In the genomic region with DNA sequence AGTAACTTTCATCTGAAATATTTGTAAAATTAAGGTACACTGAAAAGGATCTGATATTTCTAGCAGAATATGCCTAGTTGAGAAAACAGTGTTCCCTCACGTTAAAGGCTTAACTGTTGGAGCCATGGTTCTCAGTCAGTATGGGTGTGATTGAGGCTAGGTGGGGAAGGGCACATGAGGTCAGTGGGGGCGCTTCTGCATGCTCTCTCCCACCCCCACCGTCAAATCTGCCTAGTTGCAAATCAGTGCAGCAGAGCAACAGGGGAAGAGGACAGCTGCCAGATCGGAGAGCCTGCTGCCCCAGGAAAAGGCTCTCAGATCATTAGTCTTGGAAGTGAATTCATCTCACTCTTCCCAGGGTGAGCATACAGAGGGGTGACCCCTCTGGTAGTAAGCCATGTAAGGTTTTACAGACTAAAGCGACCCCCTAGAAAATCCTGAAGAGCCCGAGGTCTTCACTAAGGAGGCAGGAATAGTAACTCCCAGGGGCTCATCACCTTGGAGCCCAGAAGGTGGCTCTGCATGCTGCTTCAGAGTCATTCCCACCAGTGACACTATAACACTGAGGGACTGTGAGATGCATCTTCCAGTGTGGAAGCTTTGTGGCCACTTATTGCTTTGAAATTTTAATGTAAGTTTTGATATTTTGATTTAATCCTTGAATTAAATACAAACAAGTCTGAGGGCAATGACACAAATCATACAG, we compare ENCODE assay signal across 17 cellular contexts.
DNase-seq lines count a peak whose midpoint lies in the region; ATAC-seq and TF ChIP-seq lines count a peak whose summit lies in the region.
"Had no signal": no experiment of that assay in that cellular context is flagged by ENCODE, and none has a peak within 500 bp of the region (broad histone marks: within the 10 kb centered on the region; RNA-seq: fewer than 3 reads in every experiment).

No MANE protein-coding gene starts in this region.

- H3K36me3 Mint-ChIP-seq in stimulated activated effector memory CD8-positive, alpha-beta T cell treated with anti-CD3 and anti-CD28 coated beads, Interleukin-12 subunit alpha, Interleukin-12 subunit beta, amount 100 ng/mL, for 72 hours: no peaks in the 10 kb centered on the region

- no peak overlapping the region for H3K4me3 ChIP-seq in left ventricle myocardium inferior
- H3K4me3 ChIP-seq: BLaER1 treated with 17β-estradiol and CSF1 and Interleukin-3, amounts not matched to agents 10 nM and 100 nM; GM12878; SJCRH30 had no signal

- DNase-seq in left ventricle myocardium inferior (no peak), Right ventricle myocardium superior (no peak), NCI-H82 treated with DMSO at 0.1 percent for 48 hours (lab: John Stamatoyannopoulos, UW; ENCODE audit: unreplicated experiment) (peak; percentile 77), globus pallidus (ENCODE audit: low spot score) (peak; percentile 3), activated T-cell treated with anti-CD3 and anti-CD28 coated beads for 4 hours (no peak), NCI-H526 (lab: John Stamatoyannopoulos, UW) (no peak), cerebellum (ENCODE audit: low spot score) (no peak)
- no peak for DNase-seq in stimulated activated effector memory CD8-positive, alpha-beta T cell treated with anti-CD3 and anti-CD28 coated beads, Interleukin-12 subunit alpha, Interleukin-12 subunit beta, amount 100 ng/mL, for 72 hours (ENCODE audit: low spot score in 2 of 2)
- DNase-seq: DMS153, MV-4-11, NCI-H1417 treated with DMSO at 0.1 percent for 48 hours, NCI-H2081, NCI-H226, NCI-H774, SJCRH30 had no signal

- H3K27ac Mint-ChIP-seq in stimulated activated effector memory CD8-positive, alpha-beta T cell treated with anti-CD3 and anti-CD28 coated beads, Interleukin-12 subunit alpha, Interleukin-12 subunit beta, amount 100 ng/mL, for 72 hours: no peak overlapping the region

- H3K27me3 ChIP-seq in left ventricle myocardium inferior (ENCODE audit: low read depth): peaks cover 23% of the 10 kb centered on the region
- H3K27me3 ChIP-seq: BLaER1 treated with 17β-estradiol and CSF1 and Interleukin-3, amounts not matched to agents 10 nM and 100 nM had no signal

- H3K9me3 ChIP-seq in left ventricle myocardium inferior (replicated peaks): peaks cover 15% of the 10 kb centered on the region
- H3K9me3 ChIP-seq: SJCRH30 had no signal

- no peaks in the 10 kb centered on the region for H3K4me1 ChIP-seq in left ventricle myocardium inferior
- H3K4me1 ChIP-seq: SJCRH30 had no signal

- peak; percentile 16 for TF ChIP-seq CTCF in left ventricle myocardium inferior (IDR thresholded peaks at IDR 0.05; ENCODE audit: borderline replicate concordance)

- H3K27ac ChIP-seq in left ventricle myocardium inferior (replicated peaks): no peak overlapping the region
- H3K27ac ChIP-seq: BLaER1 treated with 17β-estradiol and CSF1 and Interleukin-3, amounts not matched to agents 10 nM and 100 nM; SJCRH30 had no signal

- intact Hi-C loops in left ventricle myocardium inferior (cut with micrococcal nuclease): no loop called here
- intact Hi-C loops in Right ventricle myocardium superior (cut with DNase I): no loop called here

- no peaks in the 10 kb centered on the region for H3K4me1 Mint-ChIP-seq in stimulated activated effector memory CD8-positive, alpha-beta T cell treated with anti-CD3 and anti-CD28 coated beads, Interleukin-12 subunit alpha, Interleukin-12 subunit beta, amount 100 ng/mL, for 72 hours

- H3K9me3 Mint-ChIP-seq in stimulated activated effector memory CD8-positive, alpha-beta T cell treated with anti-CD3 and anti-CD28 coated beads, Interleukin-12 subunit alpha, Interleukin-12 subunit beta, amount 100 ng/mL, for 72 hours: no peaks in the 10 kb centered on the region

- H3K4me3 Mint-ChIP-seq in stimulated activated effector memory CD8-positive, alpha-beta T cell treated with anti-CD3 and anti-CD28 coated beads, Interleukin-12 subunit alpha, Interleukin-12 subunit beta, amount 100 ng/mL, for 72 hours: no peak overlapping the region

- H3K36me3 ChIP-seq in left ventricle myocardium inferior: no peaks in the 10 kb centered on the region
- H3K36me3 ChIP-seq: BLaER1 treated with 17β-estradiol and CSF1 and Interleukin-3, amounts not matched to agents 10 nM and 100 nM; SJCRH30 had no signal

- no peak for ATAC-seq in Right ventricle myocardium superior (ENCODE audit: poor library complexity)
- peak; percentile 24 for ATAC-seq in stimulated activated effector memory CD8-positive, alpha-beta T cell treated with anti-CD3 and anti-CD28 coated beads, Interleukin-12 subunit alpha, Interleukin-12 subunit beta, amount 100 ng/mL, for 72 hours
- ATAC-seq: GM12878 had no signal

Comparison
In these comparisons a context has a peak if more than half of its experiments do, and no peak if none do; other contexts are left out.
1. DNase-seq: peak in NCI-H82 treated with DMSO at 0.1 percent for 48 hours (single experiment) and globus pallidus (single experiment); none in left ventricle myocardium inferior (single experiment), Right ventricle myocardium superior (single experiment), stimulated activated effector memory CD8-positive, alpha-beta T cell treated with anti-CD3 and anti-CD28 coated beads, Interleukin-12 subunit alpha, Interleukin-12 subunit beta, amount 100 ng/mL, for 72 hours (0 of 2), activated T-cell treated with anti-CD3 and anti-CD28 coated beads for 4 hours (single experiment), NCI-H526 (0 of 2) and cerebellum (single experiment).